1 cellular context compared by ENCODE assay signal in genomic region chr22:31107206-31108118, GRCh38.
TF ChIP-seq lines count a peak whose summit lies in the region.

Gene SELENOM, minus strand, starts transcription at chr22:31107568. Its CDS starts 63 bp downstream, at chr22:31107505.

TF ChIP-seq in K562, 482 proteins besides CTCF, POLR2A, EP300 and RAD21 (continued from another document and continues in another):
- no peak for TF ChIP-seq ZNF76 (CRISPR knock-in tag; IDR thresholded peaks at IDR 0.05; ENCODE audit: borderline replicate concordance)
- peak; percentile 92 for TF ChIP-seq CREB1 (IDR thresholded peaks at IDR 0.05)
- peak; percentile 80 for TF ChIP-seq CREB1 (CRISPR knock-in tag; IDR thresholded peaks at IDR 0.05)
- no peak for TF ChIP-seq RBM25 (IDR thresholded peaks at IDR 0.05; ENCODE audit: low read depth, low read length, severe bottlenecking)
- no peak for TF ChIP-seq TBL1XR1 (IDR thresholded peaks at IDR 0.05; ENCODE audit: low read length in 2 of 2)
- no peak for TF ChIP-seq BRF2 (IDR thresholded peaks at IDR 0.05; ENCODE audit: borderline replicate concordance, insufficient read depth, insufficient read length)
- no peak for TF ChIP-seq ZKSCAN1 (IDR thresholded peaks at IDR 0.05; ENCODE audit: low read depth, low read length)
- TF ChIP-seq FOXP4 (CRISPR knock-in tag; IDR thresholded peaks at IDR 0.05; ENCODE audit: borderline replicate concordance): no peak
- TF ChIP-seq ZNF232 (CRISPR knock-in tag; IDR thresholded peaks at IDR 0.05): no peak
- peak; percentile 32; the same call in 1 of the 2 replicates for TF ChIP-seq ATF1 (CRISPR knock-in tag; IDR thresholded peaks at IDR 0.05)
- peak; percentile 69 for TF ChIP-seq ATF1 (tag; IDR thresholded peaks at IDR 0.05)
- TF ChIP-seq TRIM25 (IDR thresholded peaks at IDR 0.05; ENCODE audit: borderline replicate concordance): no peak
- TF ChIP-seq PHF20 (IDR thresholded peaks at IDR 0.05; ENCODE audit: partially characterized antibody): peak; percentile 16
- TF ChIP-seq ZNF311 (CRISPR knock-in tag; IDR thresholded peaks at IDR 0.05): no peak
- no peak for TF ChIP-seq SMARCA5 (IDR thresholded peaks at IDR 0.05)
- no peak for TF ChIP-seq ARHGAP35 (IDR thresholded peaks at IDR 0.05; ENCODE audit: partially characterized antibody)
- TF ChIP-seq HMG20A (CRISPR knock-in tag; conservative IDR thresholded peaks at IDR 0.05): no peak
- no peak for TF ChIP-seq PHTF2 (CRISPR knock-in tag; IDR thresholded peaks at IDR 0.05)
- no peak for TF ChIP-seq MTF1 (CRISPR knock-in tag; IDR thresholded peaks at IDR 0.05; ENCODE audit: borderline replicate concordance)
- TF ChIP-seq HLTF (IDR thresholded peaks at IDR 0.05): no peak
- no peak for TF ChIP-seq POLR2AphosphoS5 (IDR thresholded peaks at IDR 0.05; ENCODE audit: control insufficient read depth, insufficient read depth, low read depth, low read length)
- TF ChIP-seq E2F6 (IDR thresholded peaks at IDR 0.05; ENCODE audit: borderline replicate concordance in 1 of 2, extremely low read depth in 1 of 2, insufficient read depth in 1 of 2, insufficient read length in 1 of 2, low read depth in 1 of 2, low read length in 1 of 2, poor library complexity in 1 of 2, severe bottlenecking in 1 of 2): no peak
- TF ChIP-seq RBM34 (IDR thresholded peaks at IDR 0.05; ENCODE audit: borderline replicate concordance, insufficient read depth, low read length): no peak
- TF ChIP-seq ZBTB12 (CRISPR knock-in tag; IDR thresholded peaks at IDR 0.05): no peak
- peak in 1 of 2 experiments; percentile 51; a peak in 1 of 4 replicates for TF ChIP-seq RCOR1 (IDR thresholded peaks at IDR 0.05; ENCODE audit: borderline replicate concordance in 1 of 2, low read depth in 2 of 2, low read length in 2 of 2)
- peak in 1 of 2 experiments; percentile 55; a peak in 2 of 4 replicates for TF ChIP-seq MNT (conservative IDR thresholded peaks at IDR 0.05)
- no peak for TF ChIP-seq KAT2B (IDR thresholded peaks at IDR 0.05; ENCODE audit: low read depth, low read length)
- TF ChIP-seq SAFB (IDR thresholded peaks at IDR 0.05; ENCODE audit: borderline replicate concordance, low read depth, low read length): peak; percentile 85
- TF ChIP-seq HDAC2 (IDR thresholded peaks at IDR 0.05): 0 out of 2 replicates have a peak, but pooled peaks have one; percentile 22
- no peak for TF ChIP-seq SRSF3 (IDR thresholded peaks at IDR 0.05; ENCODE audit: insufficient read depth, low read length)
- peak; percentile 86 for TF ChIP-seq MTA1 (IDR thresholded peaks at IDR 0.05; ENCODE audit: borderline replicate concordance)
- peak; percentile 94 for TF ChIP-seq CREM (IDR thresholded peaks at IDR 0.05; ENCODE audit: low read depth)
- TF ChIP-seq TRIM24 (IDR thresholded peaks at IDR 0.05): no peak
- TF ChIP-seq ZNF324 (CRISPR knock-in tag; IDR thresholded peaks at IDR 0.05): no peak
- TF ChIP-seq ZFX (CRISPR knock-in tag; IDR thresholded peaks at IDR 0.05): peak; percentile 73
- no peak for TF ChIP-seq CBFA2T3 (IDR thresholded peaks at IDR 0.05)
- TF ChIP-seq CUX1 (CRISPR knock-in tag; IDR thresholded peaks at IDR 0.05): no peak
- no peak for TF ChIP-seq FIP1L1 (IDR thresholded peaks at IDR 0.05; ENCODE audit: low read depth, low read length, poor library complexity, severe bottlenecking)
- TF ChIP-seq PCBP1 (IDR thresholded peaks at IDR 0.05; ENCODE audit: low read depth, low read length, poor library complexity, severe bottlenecking): peak; percentile 54
- no peak for TF ChIP-seq STAT5A (IDR thresholded peaks at IDR 0.05; ENCODE audit: borderline replicate concordance, low read length)
- no peak for TF ChIP-seq ZNF507 (tag; conservative IDR thresholded peaks at IDR 0.05)
- no peak for TF ChIP-seq YBX1 (IDR thresholded peaks at IDR 0.05)
- TF ChIP-seq SMARCE1 (IDR thresholded peaks at IDR 0.05): no peak
- TF ChIP-seq KDM5B (IDR thresholded peaks at IDR 0.05; ENCODE audit: insufficient replicate concordance, low read depth, low read length): peak; percentile 46
- TF ChIP-seq TARDBP (IDR thresholded peaks at IDR 0.05): no peak
- TF ChIP-seq ZNF239 (CRISPR knock-in tag; IDR thresholded peaks at IDR 0.05): no peak
- no peak for TF ChIP-seq MBD2 (IDR thresholded peaks at IDR 0.05; ENCODE audit: borderline replicate concordance, low read depth)
- no peak for TF ChIP-seq SNRNP70 (optimal IDR thresholded peaks at IDR 0.05; ENCODE audit: low read depth, low read length)
- peak; percentile 72 for TF ChIP-seq ZNF384 (IDR thresholded peaks at IDR 0.05; ENCODE audit: low read depth, low read length)
- TF ChIP-seq OTX1 (CRISPR knock-in tag; IDR thresholded peaks at IDR 0.05): no peak
- TF ChIP-seq FOXJ3 (CRISPR knock-in tag; IDR thresholded peaks at IDR 0.05): no peak
- no peak for TF ChIP-seq ESRRB (CRISPR knock-in tag; IDR thresholded peaks at IDR 0.05; ENCODE audit: borderline replicate concordance)
- no peak for TF ChIP-seq MED1 (CRISPR knock-in tag; IDR thresholded peaks at IDR 0.05; ENCODE audit: borderline replicate concordance)
- TF ChIP-seq HIVEP1 (CRISPR knock-in tag; IDR thresholded peaks at IDR 0.05): no peak
- TF ChIP-seq HNRNPUL1 (IDR thresholded peaks at IDR 0.05; ENCODE audit: low read length): no peak
- TF ChIP-seq HNRNPLL (IDR thresholded peaks at IDR 0.05; ENCODE audit: low read depth, low read length, poor library complexity, severe bottlenecking): peak; percentile 33
- TF ChIP-seq ARID2 (IDR thresholded peaks at IDR 0.05): peak; percentile 79; the same call in 1 of the 2 replicates
- TF ChIP-seq ESRRA (IDR thresholded peaks at IDR 0.05; ENCODE audit: borderline replicate concordance, low read depth): peak; percentile 33; the same call in 1 of the 2 replicates
- no peak for TF ChIP-seq IRF2 (CRISPR knock-in tag; IDR thresholded peaks at IDR 0.05)
- TF ChIP-seq KLF1 (tag; IDR thresholded peaks at IDR 0.05): no peak
